ENCODE assay signal across 20 cellular contexts in the genomic region with DNA sequence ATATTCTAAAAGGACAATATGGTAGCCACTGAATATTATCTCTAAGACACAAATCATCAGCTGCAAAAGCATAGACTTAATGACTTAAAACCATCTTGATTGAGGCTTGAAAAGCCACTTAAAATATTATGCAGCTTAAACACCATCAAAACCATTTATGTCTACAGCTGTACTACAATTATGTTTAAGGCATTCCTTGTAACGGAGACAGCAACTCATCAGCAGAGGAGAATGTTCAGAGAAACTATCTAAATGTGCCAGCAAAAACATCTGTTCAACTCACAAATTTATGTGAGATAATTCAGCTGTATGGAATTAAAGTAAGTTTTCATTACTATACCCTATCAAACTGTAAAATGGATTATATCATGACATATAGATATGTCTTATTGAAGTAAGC.
DNase-seq lines count a peak whose midpoint lies in the region; FAIRE-seq and TF ChIP-seq lines count a peak whose summit lies in the region.
"Had no signal": no experiment of that assay in that cellular context is flagged by ENCODE, and none has a peak within 500 bp of the region (broad histone marks: within the 10 kb centered on the region; RNA-seq: fewer than 3 reads in every experiment).

No MANE protein-coding gene starts in this region.

- H3K4me1 Mint-ChIP-seq in nephron progenitor cell, result no peaks in the 10 kb centered on the region
- H3K4me1 Mint-ChIP-seq: B cell; CD4-positive, CD25-positive, alpha-beta regulatory T cell had no signal

- H3K36me3 ChIP-seq in ascending aorta (no peaks in the 10 kb centered on the region), small intestine (ENCODE audit: control insufficient read depth in 2 of 2, insufficient read depth in 2 of 2, low read length in 2 of 2) (no peaks in the 10 kb centered on the region)
- H3K36me3 ChIP-seq: HAP-1, Peyer's patch, SJSA1 had no signal

- intact Hi-C loops in ascending aorta (cut with DNase I), result no loop called here

- no peak for TF ChIP-seq CTCF in choroid plexus epithelial cell (conservative IDR thresholded peaks at IDR 0.05; ENCODE audit: low read depth, low read length)
- no peak for TF ChIP-seq CTCF in foreskin fibroblast (IDR thresholded peaks at IDR 0.05; ENCODE audit: low read depth, low read length)
- no peak for TF ChIP-seq CTCF in ascending aorta (IDR thresholded peaks at IDR 0.05)
- no peak for TF ChIP-seq CTCF in nephron progenitor cell (IDR thresholded peaks at IDR 0.05)

- H3K27me3 ChIP-seq in ascending aorta (no peaks in the 10 kb centered on the region), small intestine (ENCODE audit: control insufficient read depth in 2 of 2, insufficient read depth in 2 of 2, low read length in 2 of 2) (no peaks in the 10 kb centered on the region)
- H3K27me3 ChIP-seq: Peyer's patch, SJSA1 had no signal

- 61 to 82% (median 79%) methylated on average over 1 of the region's 1 CpG for WGBS in small intestine, 3 donors

- no peaks in the 10 kb centered on the region for H3K4me1 ChIP-seq in ascending aorta
- no peaks in the 10 kb centered on the region for H3K4me1 ChIP-seq in small intestine (ENCODE audit: control insufficient read depth in 2 of 2, insufficient read depth in 1 of 2, low read depth in 1 of 2, low read length in 1 of 2)
- H3K4me1 ChIP-seq: Peyer's patch had no signal

- H3K27ac ChIP-seq in ascending aorta (no peak overlapping the region), small intestine (ENCODE audit: low read depth in 1 of 2, low read length in 1 of 2) (no peak overlapping the region)
- H3K27ac ChIP-seq: Peyer's patch, SJSA1 had no signal

- no peak for TF ChIP-seq POLR2A in GM12892 (IDR thresholded peaks at IDR 0.05; ENCODE audit: low read depth, low read length)

- FAIRE-seq in small intestine (lab: Jason Lieb, UNC) (no peak), GM12892 (lab: Jason Lieb, UNC) (no peak)
- FAIRE-seq: G401.6 had no signal

- H3K27me3 Mint-ChIP-seq in nephron progenitor cell (ENCODE audit: low read depth, poor library complexity), result no peaks in the 10 kb centered on the region
- H3K27me3 Mint-ChIP-seq: B cell; CD4-positive, CD25-positive, alpha-beta regulatory T cell had no signal

- H3K36me3 Mint-ChIP-seq in nephron progenitor cell (ENCODE audit: low read depth), result no peaks in the 10 kb centered on the region
- H3K36me3 Mint-ChIP-seq: CD4-positive, CD25-positive, alpha-beta regulatory T cell had no signal

- H3K9me3 ChIP-seq in ascending aorta (no peaks in the 10 kb centered on the region), small intestine (ENCODE audit: control insufficient read depth, low read depth) (no peaks in the 10 kb centered on the region)
- H3K9me3 ChIP-seq: HAP-1, Peyer's patch, SJSA1 had no signal

- DNase-seq in NCI-H82 (lab: John Stamatoyannopoulos, UW) (peak; percentile 34), NCI-H82 treated with DMSO at 0.1 percent for 48 hours (lab: John Stamatoyannopoulos, UW; ENCODE audit: unreplicated experiment) (no peak), choroid plexus epithelial cell (ENCODE audit: low read depth) (peak; percentile 39), foreskin fibroblast (peak; percentile 15 to 51), ascending aorta (ENCODE audit: low spot score in 2 of 2) (no peak), small intestine (no peak), GM12892 (ENCODE audit: insufficient read length) (no peak), nephron progenitor cell (no peak)
- DNase-seq: 8988T; CD4-positive, CD25-positive, alpha-beta regulatory T cell; COR-L47; NCI-H187; NCI-H2107; NCI-H345; NCI-H526; Peyer's patch had no signal

- no peaks in the 10 kb centered on the region for H3K9me3 Mint-ChIP-seq in nephron progenitor cell

- no peak overlapping the region for H3K4me3 Mint-ChIP-seq in nephron progenitor cell
- H3K4me3 Mint-ChIP-seq: B cell; CD4-positive, CD25-positive, alpha-beta regulatory T cell had no signal

- no peak overlapping the region for H3K27ac Mint-ChIP-seq in nephron progenitor cell
- H3K27ac Mint-ChIP-seq: B cell; CD4-positive, CD25-positive, alpha-beta regulatory T cell had no signal

- H3K4me3 ChIP-seq in choroid plexus epithelial cell (ENCODE audit: low read depth, low read length), result no peak overlapping the region
- H3K4me3 ChIP-seq in foreskin fibroblast (ENCODE audit: low read depth in 1 of 2, low read length in 2 of 2), result no peak overlapping the region
- H3K4me3 ChIP-seq in ascending aorta, result no peak overlapping the region
- H3K4me3 ChIP-seq in small intestine (ENCODE audit: low read depth in 1 of 2, low read length in 2 of 2), result no peak overlapping the region
- H3K4me3 ChIP-seq: HAP-1, Peyer's patch, SJSA1 had no signal

Comparison
In these comparisons a context has a peak if more than half of its experiments do, and no peak if none do; other contexts are left out.
1. DNase-seq: peak in NCI-H82 (single experiment), choroid plexus epithelial cell (single experiment) and foreskin fibroblast (2 of 2); none in NCI-H82 treated with DMSO at 0.1 percent for 48 hours (single experiment), ascending aorta (0 of 2), small intestine (single experiment), GM12892 (single experiment) and nephron progenitor cell (single experiment).